Comparison of ENCODE assay signal across 10 cellular contexts in the genomic region with DNA sequence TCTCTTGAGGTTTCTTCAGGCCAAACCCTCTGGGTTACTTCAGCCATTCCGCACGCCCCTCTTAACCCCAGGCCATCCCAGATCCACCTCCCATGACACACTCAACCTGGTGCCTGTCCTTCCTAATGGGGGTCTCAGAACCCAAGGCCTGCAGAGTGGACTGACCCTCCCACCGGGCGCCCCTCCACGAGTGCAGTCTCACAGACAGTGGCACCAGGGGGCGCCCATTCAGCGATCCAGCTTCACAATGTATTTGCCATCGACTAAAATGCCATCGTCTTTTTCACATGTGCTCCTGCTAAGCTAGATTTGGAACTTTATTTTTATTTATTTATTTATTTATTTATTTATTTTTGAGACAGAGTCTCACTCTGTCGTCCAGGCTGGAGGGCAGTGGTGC. TPM values are rescaled to one million over a fixed set of nuclear protein-coding genes. Genes with fewer than 3 reads are reported as not detected.
A peak's percentile ranks its signal among the peaks of the same experiment; 100 is the strongest.
DNase-seq lines count a peak whose midpoint lies in the region; ATAC-seq and TF ChIP-seq lines count a peak whose summit lies in the region.
"Had no signal": no experiment of that assay in that cellular context is flagged by ENCODE, and none has a peak within 500 bp of the region (broad histone marks: within the 10 kb centered on the region; RNA-seq: fewer than 3 reads in every experiment).

No MANE protein-coding gene starts in this region.

- no peak overlapping the region for H3K27ac Mint-ChIP-seq in activated CD8-positive, alpha-beta T cell treated with anti-CD3 and anti-CD28 coated beads for 36 hours
- H3K27ac Mint-ChIP-seq: activated CD8-positive, alpha-beta T cell treated with anti-CD3 and anti-CD28 coated beads, Interleukin-2, amount 10 ng/mL, durations not matched to agents 7 days and 5 days had no signal

- peaks cover 35% of the 10 kb centered on the region for H3K36me3 Mint-ChIP-seq in activated CD8-positive, alpha-beta T cell treated with anti-CD3 and anti-CD28 coated beads for 36 hours (ENCODE audit: low read depth)

- H3K4me3 ChIP-seq in GM06990 (replicated peaks; ENCODE audit: low read depth, low read length) (no peak overlapping the region), fibroblast of villous mesenchyme (ENCODE audit: low read depth, low read length) (no peak overlapping the region)
- H3K4me3 ChIP-seq: lung had no signal

- no peak for ATAC-seq in sciatic nerve
- ATAC-seq in GM21786 (IDR thresholded peaks at IDR 0.05; ENCODE audit: unreplicated experiment), result no peak
- ATAC-seq in GM21515 (IDR thresholded peaks at IDR 0.05; ENCODE audit: unreplicated experiment), result no peak
- no peak for ATAC-seq in activated CD8-positive, alpha-beta T cell treated with anti-CD3 and anti-CD28 coated beads for 36 hours
- ATAC-seq: activated CD8-positive, alpha-beta T cell treated with anti-CD3 and anti-CD28 coated beads, Interleukin-2, amount 10 ng/mL, durations not matched to agents 7 days and 5 days had no signal

- intact Hi-C loops in sciatic nerve (cut with DNase I), result no loop called here
- intact Hi-C loops in activated CD8-positive, alpha-beta T cell treated with anti-CD3 and anti-CD28 coated beads for 36 hours (cut with micrococcal nuclease), result no loop called here

- H3K4me1 Mint-ChIP-seq in activated CD8-positive, alpha-beta T cell treated with anti-CD3 and anti-CD28 coated beads for 36 hours (ENCODE audit: low read depth), result peaks cover 60% of the 10 kb centered on the region

- H3K9me3 Mint-ChIP-seq in activated CD8-positive, alpha-beta T cell treated with anti-CD3 and anti-CD28 coated beads for 36 hours, result no peaks in the 10 kb centered on the region

- H3K36me3 ChIP-seq in GM06990 (ENCODE audit: control insufficient read depth, insufficient read depth, low read length), result peaks cover 13% of the 10 kb centered on the region

- CTCF ChIA-PET in activated CD8-positive, alpha-beta T cell treated with anti-CD3 and anti-CD28 coated beads for 36 hours (lab: Charles Lee), result interaction anchor here (1.1 to 4.9 kb wide), 4 partner anchors 17 to 151 kb away, joined by 5 to 25 read pairs (median 15); partner anchors contain the start of gene INPP5D

- no peak overlapping the region for H3K4me3 Mint-ChIP-seq in activated CD8-positive, alpha-beta T cell treated with anti-CD3 and anti-CD28 coated beads for 36 hours
- H3K4me3 Mint-ChIP-seq: activated CD8-positive, alpha-beta T cell treated with anti-CD3 and anti-CD28 coated beads, Interleukin-2, amount 10 ng/mL, durations not matched to agents 7 days and 5 days had no signal

- TF ChIP-seq CTCF in GM06990 (IDR thresholded peaks at IDR 0.05; ENCODE audit: insufficient read depth, low read length, poor library complexity, severe bottlenecking) (peak; percentile 44), fibroblast of villous mesenchyme (IDR thresholded peaks at IDR 0.05; ENCODE audit: insufficient read depth, low read depth, low read length) (peak; percentile 58)
- no peak for TF ChIP-seq CTCF in activated CD8-positive, alpha-beta T cell treated with anti-CD3 and anti-CD28 coated beads for 36 hours (IDR thresholded peaks at IDR 0.05)

- no peaks in the 10 kb centered on the region for H3K27me3 ChIP-seq in GM06990 (replicated peaks; ENCODE audit: control insufficient read depth, insufficient read depth, low read length)

- DNase-seq in GM06990 (ENCODE audit: extremely low read depth, insufficient read length) (no peak), NCI-H69 (lab: John Stamatoyannopoulos, UW) (peak; percentile 43), fibroblast of villous mesenchyme (ENCODE audit: low read depth) (peak; percentile 37), sciatic nerve (ENCODE audit: low spot score) (peak; percentile 55)
- DNase-seq in activated CD8-positive, alpha-beta T cell treated with anti-CD3 and anti-CD28 coated beads for 36 hours, result no peak
- DNase-seq: activated CD8-positive, alpha-beta T cell treated with anti-CD3 and anti-CD28 coated beads, Interleukin-2, amount 10 ng/mL, durations not matched to agents 7 days and 5 days; NK-92 treated with Interleukin-12 subunit alpha and Interleukin-12 subunit beta, amount 100 ng/mL, for 24 hours had no signal

- no peaks in the 10 kb centered on the region for H3K27me3 Mint-ChIP-seq in activated CD8-positive, alpha-beta T cell treated with anti-CD3 and anti-CD28 coated beads for 36 hours

- POLR2A ChIA-PET in activated CD8-positive, alpha-beta T cell treated with anti-CD3 and anti-CD28 coated beads for 36 hours (lab: Charles Lee), result interaction anchor here (1.0 to 4.8 kb wide), 4 partner anchors 9 to 38 kb away, joined by 3 to 51 read pairs (median 24); partner anchors contain the start of gene INPP5D

RNA-seq across cellular contexts. Expression of gene INPP5D, which starts 38.5 kb away (rescaled TPM):
- under 0.01 and 0.64 TPM in 2 replicates for total RNA-seq in fibroblast of villous mesenchyme
- 56.3 TPM for total RNA-seq in sciatic nerve
- total RNA-seq in activated CD8-positive, alpha-beta T cell treated with anti-CD3 and anti-CD28 coated beads for 36 hours, result 10 to 100 TPM; 38.6 to 40.2 TPM

Comparison
In these comparisons a context has a peak if more than half of its experiments do, and no peak if none do; other contexts are left out.
1. DNase-seq: peak in NCI-H69 (single experiment), fibroblast of villous mesenchyme (single experiment) and sciatic nerve (single experiment); none in GM06990 (single experiment) and activated CD8-positive, alpha-beta T cell treated with anti-CD3 and anti-CD28 coated beads for 36 hours (single experiment).
2. RNA of gene INPP5D, which starts 38.5 kb away (total RNA-seq): 56.3 TPM in sciatic nerve (single experiment) and 38.6 to 40.2 TPM in activated CD8-positive, alpha-beta T cell treated with anti-CD3 and anti-CD28 coated beads for 36 hours; under 0.01 to 0.64 TPM in fibroblast of villous mesenchyme; every median in the first group is over 10 times any median in the second.